In genomic region chr11:27599217-27599616, GRCh38 we compare ENCODE assay signal across 16 cellular contexts.
"Had no signal": no experiment of that assay in that cellular context is flagged by ENCODE, and none has a peak within 500 bp of the region (broad histone marks: within the 10 kb centered on the region; RNA-seq: fewer than 3 reads in every experiment).

No MANE protein-coding gene starts in this region.

- ATAC-seq: gastroesophageal sphincter; stimulated activated naive CD8-positive, alpha-beta T cell treated with anti-CD3 and anti-CD28 coated beads, Interleukin-15, amount 100 ng/mL, for 72 hours had no signal

- H3K9me3 Mint-ChIP-seq: activated T-helper 2 cell treated with anti-CD3 and anti-CD28 coated beads, Interferon-gamma antibody, Interleukin-2, Interleukin-4, amounts not matched to agents 10 μg/mL and 5 μg/mL and 100 μg/mL, durations not matched to agents 14 hours and 24 hours and 36 hours; stimulated activated naive CD8-positive, alpha-beta T cell treated with anti-CD3 and anti-CD28 coated beads, Interleukin-15, amount 100 ng/mL, for 72 hours had no signal

- H3K9ac ChIP-seq: parathyroid adenoma had no signal

- H3K9me3 ChIP-seq: adrenal gland, colonic mucosa, gastroesophageal sphincter, testis had no signal

- DNase-seq: activated CD4-positive, alpha-beta T cell treated with anti-CD3 and anti-CD28 coated beads, Interleukin-2, amount 10 ng/mL, durations not matched to agents 7 days and 5 days; activated CD4-positive, CD25-positive, alpha-beta regulatory T cell; activated naive CD4-positive, alpha-beta T cell treated with anti-CD3 and anti-CD28 coated beads, Interleukin-2, amount 50 U/mL, for 16 hours; activated T-cell treated with anti-CD3 and anti-CD28 coated beads for 4 hours; adrenal gland; caudate nucleus; colonic mucosa; effector CD4-positive, alpha-beta T cell; midbrain; retina; stimulated activated CD4-positive, alpha-beta T cell treated with anti-CD3 and anti-CD28 coated beads, Interleukin-4, amount 100 ng/mL, for 24 hours; stimulated activated naive CD8-positive, alpha-beta T cell treated with anti-CD3 and anti-CD28 coated beads, Interleukin-15, amount 100 ng/mL, for 72 hours; testis had no signal

- H3K79me2 ChIP-seq: parathyroid adenoma had no signal

- H3K27ac ChIP-seq: adrenal gland, colonic mucosa, gastroesophageal sphincter, parathyroid adenoma, testis had no signal

- H3K4me1 ChIP-seq: adrenal gland, colonic mucosa, gastroesophageal sphincter, parathyroid adenoma, testis had no signal

- H3K27me3 ChIP-seq: adrenal gland, colonic mucosa, gastroesophageal sphincter, testis had no signal

- H3K4me1 Mint-ChIP-seq: activated CD4-positive, alpha-beta T cell treated with anti-CD3 and anti-CD28 coated beads, Interleukin-2, amount 10 ng/mL, durations not matched to agents 7 days and 5 days; stimulated activated naive CD8-positive, alpha-beta T cell treated with anti-CD3 and anti-CD28 coated beads, Interleukin-15, amount 100 ng/mL, for 72 hours had no signal

- H3K4me3 ChIP-seq: adrenal gland, colonic mucosa, gastroesophageal sphincter, testis had no signal

- H3K36me3 ChIP-seq: adrenal gland, colonic mucosa had no signal

- H3K27me3 Mint-ChIP-seq: activated CD4-positive, alpha-beta T cell treated with anti-CD3 and anti-CD28 coated beads, Interleukin-2, amount 10 ng/mL, durations not matched to agents 7 days and 5 days; stimulated activated naive CD8-positive, alpha-beta T cell treated with anti-CD3 and anti-CD28 coated beads, Interleukin-15, amount 100 ng/mL, for 72 hours had no signal

- H2AFZ ChIP-seq: parathyroid adenoma had no signal

- H3K4me3 Mint-ChIP-seq: activated CD4-positive, alpha-beta T cell treated with anti-CD3 and anti-CD28 coated beads, Interleukin-2, amount 10 ng/mL, durations not matched to agents 7 days and 5 days; stimulated activated naive CD8-positive, alpha-beta T cell treated with anti-CD3 and anti-CD28 coated beads, Interleukin-15, amount 100 ng/mL, for 72 hours had no signal

- H3K27ac Mint-ChIP-seq: activated CD4-positive, alpha-beta T cell treated with anti-CD3 and anti-CD28 coated beads, Interleukin-2, amount 10 ng/mL, durations not matched to agents 7 days and 5 days; activated T-helper 2 cell treated with anti-CD3 and anti-CD28 coated beads, Interferon-gamma antibody, Interleukin-2, Interleukin-4, amounts not matched to agents 10 μg/mL and 5 μg/mL and 100 μg/mL, durations not matched to agents 14 hours and 24 hours and 36 hours; stimulated activated naive CD8-positive, alpha-beta T cell treated with anti-CD3 and anti-CD28 coated beads, Interleukin-15, amount 100 ng/mL, for 72 hours had no signal
